Comparison of ENCODE assay signal across 19 cellular contexts in the genomic region with DNA sequence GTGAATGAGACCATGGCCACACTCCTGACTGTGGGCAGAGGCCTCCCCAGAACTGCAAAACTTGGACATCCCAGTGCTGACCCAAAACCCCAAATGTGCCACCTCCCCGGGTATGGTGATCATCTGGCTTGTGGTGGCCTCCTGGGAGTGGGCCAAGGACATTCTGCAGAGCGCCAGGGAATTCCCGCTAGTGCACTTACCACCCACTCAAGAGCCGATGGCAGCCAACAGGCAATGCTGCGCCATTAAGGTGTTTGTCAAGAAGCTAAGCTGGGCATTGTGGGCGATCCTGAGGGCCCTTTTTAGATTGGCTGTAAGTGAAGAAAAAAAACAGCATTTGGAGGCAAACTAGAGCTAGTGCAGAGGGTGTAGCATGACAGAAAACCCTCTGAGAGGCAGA. TPM values are rescaled to one million over a fixed set of nuclear protein-coding genes. Genes with fewer than 3 reads are reported as not detected.
DNase-seq lines count a peak whose midpoint lies in the region; TF ChIP-seq lines count a peak whose summit lies in the region.
"Had no signal": no experiment of that assay in that cellular context is flagged by ENCODE, and none has a peak within 500 bp of the region (broad histone marks: within the 10 kb centered on the region; RNA-seq: fewer than 3 reads in every experiment).

No MANE protein-coding gene starts in this region.

- peaks cover 8% of the 10 kb centered on the region for H3K36me3 ChIP-seq in effector memory CD4-positive, alpha-beta T cell (ENCODE audit: control insufficient read depth, insufficient read depth, low read length)
- H3K36me3 ChIP-seq: Peyer's patch had no signal

- no peaks in the 10 kb centered on the region for H3K27me3 ChIP-seq in dorsolateral prefrontal cortex
- no peaks in the 10 kb centered on the region for H3K27me3 ChIP-seq in effector memory CD4-positive, alpha-beta T cell (replicated peaks; ENCODE audit: control insufficient read depth, insufficient read depth, low read length, poor library complexity, severe bottlenecking)
- H3K27me3 ChIP-seq: BLaER1, Peyer's patch had no signal

- peak overlapping the region in 1 of 59 donors; percentile 74 for H3K27ac ChIP-seq in dorsolateral prefrontal cortex
- no peak overlapping the region for H3K27ac ChIP-seq in effector memory CD4-positive, alpha-beta T cell (ENCODE audit: insufficient read depth, low read length, poor library complexity, severe bottlenecking)
- H3K27ac ChIP-seq: BLaER1, GM23248, Peyer's patch had no signal

- intact Hi-C loops in dorsolateral prefrontal cortex (cut with DNase I): no loop called here
- intact Hi-C loops in posterior cingulate gyrus (cut with DNase I): no loop called here

- H3K4me1 ChIP-seq in effector memory CD4-positive, alpha-beta T cell (ENCODE audit: control insufficient read depth, insufficient read depth, low read length, poor library complexity, severe bottlenecking): no peaks in the 10 kb centered on the region
- H3K4me1 ChIP-seq: BLaER1, Peyer's patch had no signal

- DNase-seq in NCI-H1436 (lab: John Stamatoyannopoulos, UW) (peak; percentile 47), NCI-H1436 treated with DMSO at 0.1 percent for 48 hours (lab: John Stamatoyannopoulos, UW) (no peak), NCI-H187 treated with DMSO at 0.1 percent for 48 hours (lab: John Stamatoyannopoulos, UW) (peak; percentile 37), dorsolateral prefrontal cortex (peak; percentile 26 to 82 (median 64)), posterior cingulate gyrus (peak in 8 of 10 donors; percentile 51 to 95 (median 67)), activated gamma-delta T cell (lab: John Stamatoyannopoulos, UW) (no peak), NAMALWA (ENCODE audit: low spot score) (no peak)
- DNase-seq in effector memory CD4-positive, alpha-beta T cell: no peak
- DNase-seq: CD8-positive, alpha-beta T cell; GF-D8; GM23248; KBM-7; NCI-H1694; NCI-H510A treated with DMSO at 0.1 percent for 48 hours; NCI-H82; Peyer's patch; SHP77 treated with DMSO at 0.1 percent for 48 hours had no signal

- no peak for TF ChIP-seq CTCF in dorsolateral prefrontal cortex (IDR thresholded peaks at IDR 0.05 in 54 of 56, conservative IDR thresholded peaks at IDR 0.05 in 2 of 56; ENCODE audit: low read depth in 1 of 56, partially characterized antibody in 56 of 56)

- H3K9me3 ChIP-seq in effector memory CD4-positive, alpha-beta T cell (ENCODE audit: control insufficient read depth, low read length): no peaks in the 10 kb centered on the region
- H3K9me3 ChIP-seq: BLaER1, Peyer's patch had no signal

- H3K4me3 ChIP-seq in dorsolateral prefrontal cortex: no peak overlapping the region
- H3K4me3 ChIP-seq in effector memory CD4-positive, alpha-beta T cell (ENCODE audit: insufficient read depth, low read depth, low read length, poor library complexity, severe bottlenecking): no peak overlapping the region
- H3K4me3 ChIP-seq: BLaER1, GM23248, Peyer's patch had no signal

RNA-seq across cellular contexts. Expression of gene MMP24, which starts 9.4 kb away (rescaled TPM):
- total RNA-seq in dorsolateral prefrontal cortex: 10 to 100 TPM in 113 of 120 experiments, 1 to 10 TPM in 7; 4.1 to 22.1 (median 15.5) TPM

RNA-seq across cellular contexts. Expression of gene MMP24OS, which starts 42.0 kb away (rescaled TPM):
- total RNA-seq in dorsolateral prefrontal cortex: 100 to 1,000 TPM in 10 of 120 experiments, 10 to 100 TPM in 110; 55.0 to 112 (median 79.5) TPM

RNA-seq across cellular contexts. Expression of gene EIF6, which starts 48.7 kb away (rescaled TPM):
- total RNA-seq in dorsolateral prefrontal cortex: 10 to 100 TPM; 28.3 to 69.2 (median 53.1) TPM

RNA-seq across cellular contexts. Expression of gene FAM83C, which starts 56.3 kb away (rescaled TPM):
- under 1 TPM in 2 of 120 experiments, not detected in 118; 0.24 to 0.98 TPM for total RNA-seq in dorsolateral prefrontal cortex
- total RNA-seq: A172; CD8-positive, alpha-beta T cell; GM23248; Peyer's patch had no signal

Comparison
In these comparisons a context has a peak if more than half of its experiments do, and no peak if none do; other contexts are left out.
1. DNase-seq: peak in NCI-H1436 (single experiment), NCI-H187 treated with DMSO at 0.1 percent for 48 hours (single experiment), dorsolateral prefrontal cortex (10 of 10) and posterior cingulate gyrus (8 of 10); none in NCI-H1436 treated with DMSO at 0.1 percent for 48 hours (single experiment), activated gamma-delta T cell (single experiment), NAMALWA (single experiment) and effector memory CD4-positive, alpha-beta T cell (0 of 3).